Comparison of ENCODE assay signal across 8 cellular contexts in the genomic region with DNA sequence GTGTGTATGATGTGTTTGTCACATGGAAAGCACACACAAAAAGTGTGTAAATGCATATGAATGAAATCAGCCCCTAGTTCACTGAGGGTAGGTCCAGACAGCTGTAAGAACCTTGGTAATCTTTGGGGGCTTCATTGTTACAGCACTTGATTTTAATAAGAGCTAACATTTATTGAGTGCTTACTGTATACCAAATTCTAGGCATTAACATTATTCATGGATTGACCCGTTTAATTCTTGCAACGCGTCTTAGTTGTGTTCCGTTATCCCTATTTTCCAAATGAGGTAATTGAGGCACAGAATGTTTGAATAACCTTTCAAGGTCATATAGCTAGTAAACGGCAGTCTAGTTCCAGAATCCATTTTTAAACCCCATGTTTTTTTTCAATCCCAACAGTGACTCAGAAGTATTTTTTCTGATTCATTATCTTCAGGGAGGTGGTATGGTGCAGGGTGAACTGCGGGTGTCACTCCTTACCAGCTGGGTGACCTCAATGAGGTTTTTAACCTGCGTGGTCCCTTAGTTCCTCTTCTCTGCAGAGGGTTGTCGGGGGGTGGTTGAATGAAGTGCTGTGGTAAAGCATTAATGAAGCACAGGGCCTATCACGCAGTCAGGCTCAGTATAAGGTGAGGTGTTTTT. TPM values are rescaled to one million over a fixed set of nuclear protein-coding genes. Genes with fewer than 3 reads are reported as not detected.
DNase-seq lines count a peak whose midpoint lies in the region; ATAC-seq and TF ChIP-seq lines count a peak whose summit lies in the region.

No MANE protein-coding gene starts in this region.

- H3K27me3 ChIP-seq in CD4-positive, CD25-positive, alpha-beta regulatory T cell (ENCODE audit: control insufficient read depth, insufficient read depth, low read length) = no peaks in the 10 kb centered on the region
- H3K27me3 ChIP-seq in MM.1S (replicated peaks; ENCODE audit: insufficient read depth, low read length) = no peaks in the 10 kb centered on the region

- H3K4me1 ChIP-seq in CD4-positive, CD25-positive, alpha-beta regulatory T cell (ENCODE audit: control insufficient read depth, insufficient read depth, low read length, poor library complexity, severe bottlenecking) = peaks cover 69% of the 10 kb centered on the region
- no peaks in the 10 kb centered on the region for H3K4me1 ChIP-seq in MM.1S (ENCODE audit: low read length)

- H2AFZ ChIP-seq in MM.1S (ENCODE audit: low read length) = no peak overlapping the region

- peak in 2 of 3 donors; percentile 15 to 27 for DNase-seq in CD4-positive, CD25-positive, alpha-beta regulatory T cell
- DNase-seq in HT1080 (ENCODE audit: low read depth) (peak; percentile 74), erythroblast (lab: John Stamatoyannopoulos, UW) (peak; percentile 47 to 62), omental fat pad (ENCODE audit: low spot score) (no peak), MM.1S (no peak), Ammon's horn (ENCODE audit: low spot score) (no peak), G401 (ENCODE audit: low spot score) (no peak)
- peak; percentile 61 for DNase-seq in activated CD4-positive, alpha-beta T cell treated with anti-CD3 and anti-CD28 coated beads for 48 hours

- H3K9ac ChIP-seq in MM.1S (ENCODE audit: low read length) = no peak overlapping the region

- peaks cover 2% of the 10 kb centered on the region for H3K36me3 ChIP-seq in CD4-positive, CD25-positive, alpha-beta regulatory T cell (ENCODE audit: control insufficient read depth, insufficient read depth, low read length)
- H3K36me3 ChIP-seq in MM.1S (replicated peaks; ENCODE audit: insufficient read depth, low read length) = no peaks in the 10 kb centered on the region

- no peak overlapping the region for H3K27ac ChIP-seq in CD4-positive, CD25-positive, alpha-beta regulatory T cell (ENCODE audit: insufficient read depth, low read length, poor library complexity, severe bottlenecking)
- no peak overlapping the region for H3K27ac ChIP-seq in MM.1S (ENCODE audit: low read length)

- peaks cover 46% of the 10 kb centered on the region for H3K36me3 Mint-ChIP-seq in CD4-positive, CD25-positive, alpha-beta regulatory T cell

- H3K79me2 ChIP-seq in MM.1S (ENCODE audit: low read length) = peaks cover 67% of the 10 kb centered on the region

- no peaks in the 10 kb centered on the region for H3F3A ChIP-seq in MM.1S (ENCODE audit: insufficient read depth, low read length)

- H3K4me2 ChIP-seq in MM.1S (ENCODE audit: low read depth, low read length) = no peak overlapping the region

- no peak for TF ChIP-seq POLR2A in erythroblast (IDR thresholded peaks at IDR 0.05; ENCODE audit: low read length)

- H3K4me3 ChIP-seq in CD4-positive, CD25-positive, alpha-beta regulatory T cell (ENCODE audit: low read depth, low read length) = peak overlapping the region; percentile 52
- H3K4me3 ChIP-seq in MM.1S (ENCODE audit: low read length) = no peak overlapping the region

- no peaks in the 10 kb centered on the region for H3K9me3 ChIP-seq in CD4-positive, CD25-positive, alpha-beta regulatory T cell (ENCODE audit: control insufficient read depth in 2 of 2, low read length in 2 of 2)
- H3K9me3 ChIP-seq in MM.1S (replicated peaks; ENCODE audit: insufficient read depth, low read length) = no peaks in the 10 kb centered on the region

- no peak for TF ChIP-seq CTCF in omental fat pad (IDR thresholded peaks at IDR 0.05)
- TF ChIP-seq CTCF in MM.1S (IDR thresholded peaks at IDR 0.05; ENCODE audit: low read length) = no peak

- peak; percentile 82 to 90 for ATAC-seq in CD4-positive, CD25-positive, alpha-beta regulatory T cell (ENCODE audit: low read depth in 2 of 2)
- ATAC-seq in omental fat pad (ENCODE audit: low FRiP score) = no peak

- no peaks in the 10 kb centered on the region for H3K9me2 ChIP-seq in MM.1S (replicated peaks; ENCODE audit: insufficient read depth, low read length)

- H3K27me3 Mint-ChIP-seq in CD4-positive, CD25-positive, alpha-beta regulatory T cell = no peaks in the 10 kb centered on the region

- no peaks in the 10 kb centered on the region for H3K9me3 Mint-ChIP-seq in CD4-positive, CD25-positive, alpha-beta regulatory T cell

- peak overlapping the region; percentile 69 to 94 (median 75) for H3K27ac Mint-ChIP-seq in CD4-positive, CD25-positive, alpha-beta regulatory T cell

- in situ Hi-C loops in G401 (cut with HindIII; ENCODE audit: low sequenced_read_pairs) = no loop called here

- H3K4me3 Mint-ChIP-seq in CD4-positive, CD25-positive, alpha-beta regulatory T cell = peak overlapping the region in 3 of 4 donors; percentile 20 to 73 (median 68)

- peaks cover 49 to 95% (median 83%) of the 10 kb centered on the region in 4 donors for H3K4me1 Mint-ChIP-seq in CD4-positive, CD25-positive, alpha-beta regulatory T cell

- no peaks in the 10 kb centered on the region for H4K20me1 ChIP-seq in MM.1S (ENCODE audit: insufficient read depth, low read length)

RNA-seq across cellular contexts. Expression of a gene that starts 14.2 kb away (rescaled TPM):
- 114 TPM for total RNA-seq in CD4-positive, CD25-positive, alpha-beta regulatory T cell
- 10 to 100 TPM; 67.4 to 82.4 (median 74.4) TPM for polyA plus RNA-seq in CD4-positive, CD25-positive, alpha-beta regulatory T cell
- 10.8 and 15.7 TPM in 2 replicates for total RNA-seq in HT1080 (2014; rRNA removed; shearing (Covaris generic))
- 16.8 and 21.3 TPM in 2 replicates for polyA plus RNA-seq in HT1080 (2015; cell fraction: cytosol; rRNA removed)
- polyA plus RNA-seq in HT1080 (2015; cell fraction: nucleus; rRNA removed) = 12.8 and 16.7 TPM in 2 replicates
- 10 to 100 TPM; 36.0 to 55.4 (median 50.0) TPM for total RNA-seq in omental fat pad
- total RNA-seq in G401 (2014; rRNA removed; shearing (Covaris generic)) = 6.3 and 7.8 TPM in 2 replicates

RNA-seq across cellular contexts. Expression of a gene that starts 46.3 kb away (rescaled TPM):
- total RNA-seq in CD4-positive, CD25-positive, alpha-beta regulatory T cell = 94.0 TPM
- 100 to 1,000 TPM; 264 to 422 (median 337) TPM for polyA plus RNA-seq in CD4-positive, CD25-positive, alpha-beta regulatory T cell
- total RNA-seq in HT1080 (2014; rRNA removed; shearing (Covaris generic)) = 366 and 380 TPM in 2 replicates
- polyA plus RNA-seq in HT1080 (2015; cell fraction: cytosol; rRNA removed) = 93.6 and 307 TPM in 2 replicates
- 106 and 154 TPM in 2 replicates for polyA plus RNA-seq in HT1080 (2015; cell fraction: nucleus; rRNA removed)
- 100 to 1,000 TPM in 1 of 4 donors, 10 to 100 TPM in 3; 71.3 to 107 (median 83.2) TPM for total RNA-seq in omental fat pad
- total RNA-seq in G401 (2014; rRNA removed; shearing (Covaris generic)) = 166 and 216 TPM in 2 replicates

Comparison
In these comparisons a context has a peak if more than half of its experiments do, and no peak if none do; other contexts are left out.
1. DNase-seq: peak in CD4-positive, CD25-positive, alpha-beta regulatory T cell (2 of 3), HT1080 (single experiment), activated CD4-positive, alpha-beta T cell treated with anti-CD3 and anti-CD28 coated beads for 48 hours (single experiment) and erythroblast (2 of 2); none in omental fat pad (single experiment), MM.1S (single experiment), Ammon's horn (single experiment) and G401 (single experiment).